Comparison of ENCODE assay signal across 1 cellular context in the genomic region with DNA sequence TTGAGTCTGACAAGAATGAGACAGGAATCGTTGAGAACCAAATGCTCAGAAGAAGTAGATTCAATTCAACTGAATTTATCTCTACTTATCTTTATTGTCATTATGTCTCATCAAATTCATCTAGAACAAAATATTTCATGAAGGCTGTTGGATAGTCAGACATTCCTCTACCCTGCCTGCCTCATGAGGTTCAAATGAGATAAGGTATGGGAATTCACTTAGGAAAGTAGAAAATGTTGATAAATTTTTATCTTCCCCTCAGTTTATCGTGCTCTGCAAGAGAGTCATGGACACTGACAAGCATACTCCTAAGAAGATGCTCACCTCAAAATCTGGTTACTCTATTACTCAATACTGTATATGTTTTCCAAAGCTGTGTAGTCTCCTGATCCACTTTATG.
TF ChIP-seq lines count a peak whose summit lies in the region.

No MANE protein-coding gene starts in this region.

TF ChIP-seq in HCT116, 20 proteins besides CTCF, POLR2A, EP300 and RAD21:
- TF ChIP-seq ZNF274 (IDR thresholded peaks at IDR 0.05; ENCODE audit: low read depth, low read length) (no peak), EZH2 (IDR thresholded peaks at IDR 0.05) (no peak), CBX3 (IDR thresholded peaks at IDR 0.05; ENCODE audit: low read depth) (no peak)
- TF ChIP-seq, protein P1, sequence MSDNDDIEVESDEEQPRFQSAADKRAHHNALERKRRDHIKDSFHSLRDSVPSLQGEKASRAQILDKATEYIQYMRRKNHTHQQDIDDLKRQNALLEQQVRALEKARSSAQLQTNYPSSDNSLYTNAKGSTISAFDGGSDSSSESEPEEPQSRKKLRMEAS (IDR thresholded peaks at IDR 0.05) = no peak
